In genomic region chr12:94513527-94513926, GRCh38 we compare ENCODE assay signal across 7 cellular contexts.
"Had no signal": no experiment of that assay in that cellular context is flagged by ENCODE, and none has a peak within 500 bp of the region (broad histone marks: within the 10 kb centered on the region; RNA-seq: fewer than 3 reads in every experiment).

No MANE protein-coding gene starts in this region.

- DNase-seq: GDM1, GF-D8 had no signal

- FAIRE-seq: G401.6, GM12891, GM12892, GM18507, GM19239 had no signal
